8 cellular contexts compared by ENCODE assay signal in the genomic region with DNA sequence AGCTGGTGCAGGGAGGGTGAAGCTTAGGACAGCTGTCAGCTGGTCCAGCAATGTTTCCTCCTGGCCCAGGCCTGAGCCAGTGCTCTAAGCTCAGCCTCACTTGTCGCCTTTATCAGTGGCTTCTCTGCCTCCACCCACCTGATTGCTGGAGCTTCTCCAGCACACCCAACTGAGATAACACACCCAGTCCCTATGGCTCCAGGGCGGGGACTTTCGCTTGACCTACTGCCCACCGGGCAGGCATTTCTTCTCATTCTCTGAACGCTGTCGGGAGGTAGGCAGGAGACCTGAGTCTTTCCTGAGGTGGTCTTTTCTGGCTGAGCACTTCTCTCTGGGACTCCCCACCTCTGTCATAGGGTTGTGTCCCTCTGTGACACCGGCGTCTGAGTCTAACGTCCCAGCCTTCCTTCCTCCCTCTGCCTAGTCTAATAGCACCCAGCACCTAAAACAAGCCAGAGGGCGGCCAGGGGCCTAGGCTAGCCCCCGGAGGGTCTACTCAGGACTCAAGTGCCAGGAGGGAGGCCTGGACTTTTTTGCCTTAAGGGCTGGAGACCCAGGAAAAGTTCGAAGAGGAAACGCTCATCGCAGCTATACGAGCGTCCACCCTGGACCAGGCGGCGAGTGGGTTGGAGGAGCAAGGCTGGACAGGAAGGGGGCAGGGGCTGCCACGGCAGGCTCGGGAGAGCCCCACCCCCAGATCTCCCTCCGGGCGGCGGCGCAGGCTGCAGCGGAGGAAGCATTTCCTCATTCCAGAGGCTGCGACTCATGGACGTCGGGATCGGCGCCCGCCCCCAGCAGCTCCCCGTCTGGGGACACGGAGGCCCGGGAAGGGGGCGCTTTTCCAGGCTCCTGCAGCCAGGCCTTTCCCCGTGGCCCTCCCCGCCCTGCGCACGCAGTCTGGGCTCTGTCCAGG. TPM values are rescaled to one million over a fixed set of nuclear protein-coding genes. Genes with fewer than 3 reads are reported as not detected.
DNase-seq lines count a peak whose midpoint lies in the region; ATAC-seq and TF ChIP-seq lines count a peak whose summit lies in the region.

No MANE protein-coding gene starts in this region.

- H3K4me3 Mint-ChIP-seq in progenitor cell of endocrine pancreas (ENCODE audit: low read depth), result peak overlapping the region; percentile 96

- H3K27ac ChIP-seq in OCI-LY7 (ENCODE audit: low read depth, low read length, poor library complexity, severe bottlenecking), result no peak overlapping the region
- H3K27ac ChIP-seq in body of pancreas, result peak overlapping the region; percentile 96 to 100 (median 100)
- peak overlapping the region; percentile 98 for H3K27ac ChIP-seq in hepatocyte

- POLR2A ChIA-PET in OCI-LY7 (lab: Charles Lee), result interaction anchor here (0.6 to 1.3 kb wide), 3 partner anchors 11 to 31 kb away, joined by 3 to 4 read pairs (median 3); a partner anchor contains a TSS

- intact Hi-C loops in OCI-LY7 (cut with micrococcal nuclease; ENCODE audit: unreplicated experiment) (loop anchor here (2.0 kb wide), 1 partner anchor 65 kb away; no protein-coding TSS in a partner anchor), body of pancreas (cut with DNase I) (no loop called here)

- H3K4me1 ChIP-seq in OCI-LY7 (ENCODE audit: insufficient read depth, low read length, poor library complexity, severe bottlenecking), result peaks cover 21% of the 10 kb centered on the region
- H3K4me1 ChIP-seq in body of pancreas, result peaks cover 42% of the 10 kb centered on the region
- peaks cover 18% of the 10 kb centered on the region for H3K4me1 ChIP-seq in hepatocyte (ENCODE audit: insufficient read depth)

- WGBS in body of pancreas, 2 donors, result 2 to 4% methylated on average over 12 to 37 of the region's 39 CpGs
- 2% methylated on average over 32 of the region's 39 CpGs for WGBS in hepatocyte (ENCODE audit: low lambda C conversion rate, missing lambda C conversion rate)

- H4K20me1 ChIP-seq in OCI-LY7 (ENCODE audit: insufficient read depth, low read length) (peaks cover 6% of the 10 kb centered on the region; the same call in 1 of the 2 replicates), hepatocyte (ENCODE audit: insufficient read depth, poor library complexity, severe bottlenecking) (peaks cover 34% of the 10 kb centered on the region)

- H3K36me3 ChIP-seq in OCI-LY7 (ENCODE audit: insufficient read depth, low read length) (peaks cover 34% of the 10 kb centered on the region), body of pancreas (replicated peaks in 1 of 2; ENCODE audit: insufficient read depth in 1 of 2, low read depth in 2 of 2) (peaks cover 6 to 10% of the 10 kb centered on the region in 2 donors), hepatocyte (replicated peaks; ENCODE audit: insufficient read depth, low read depth) (no peaks in the 10 kb centered on the region)

- peak; percentile 9 for ATAC-seq in HG02973 (IDR thresholded peaks at IDR 0.05; ENCODE audit: unreplicated experiment)
- ATAC-seq in body of pancreas, result peak; percentile 81

- no peaks in the 10 kb centered on the region for H3K9me3 Mint-ChIP-seq in progenitor cell of endocrine pancreas (ENCODE audit: low read depth)

- H2AFZ ChIP-seq in OCI-LY7 (ENCODE audit: low read length) (peak overlapping the region; percentile 22; the same call in 1 of the 2 replicates), hepatocyte (peak overlapping the region; percentile 42)

- peak overlapping the region; percentile 93 for H3K4me3 ChIP-seq in OCI-LY7 (ENCODE audit: low read depth, low read length, poor library complexity, severe bottlenecking)
- H3K4me3 ChIP-seq in body of pancreas, result peak overlapping the region; percentile 72 to 83
- peak overlapping the region; percentile 65 for H3K4me3 ChIP-seq in hepatocyte

- DNase-seq in A172 (ENCODE audit: low spot score) (peak; percentile 88), GM04503 (ENCODE audit: low read depth) (peak; percentile 50), OCI-LY7 (ENCODE audit: low spot score) (no peak), body of pancreas (peak; percentile 87 to 91 (median 88)), hepatocyte (ENCODE audit: low spot score) (peak; percentile 97), progenitor cell of endocrine pancreas (ENCODE audit: low spot score, unreplicated experiment) (peak; percentile 73)
- no peak for DNase-seq in activated CD4-positive, CD25-positive, alpha-beta regulatory T cell treated with anti-CD3 and anti-CD28 coated beads, Interleukin-2, amount 50 U/mL, for 72 hours

- H3K36me3 Mint-ChIP-seq in progenitor cell of endocrine pancreas (ENCODE audit: insufficient read depth), result peaks cover 5% of the 10 kb centered on the region

- H3K9me3 ChIP-seq in OCI-LY7 (ENCODE audit: low read length) (no peaks in the 10 kb centered on the region), body of pancreas (no peaks in the 10 kb centered on the region), hepatocyte (ENCODE audit: low read depth) (no peaks in the 10 kb centered on the region)

- TF ChIP-seq CTCF in OCI-LY7 (conservative IDR thresholded peaks at IDR 0.05; ENCODE audit: low read length) (no peak), body of pancreas (IDR thresholded peaks at IDR 0.05) (no peak), hepatocyte (IDR thresholded peaks at IDR 0.05; ENCODE audit: poor library complexity) (no peak), progenitor cell of endocrine pancreas (IDR thresholded peaks at IDR 0.05; ENCODE audit: unreplicated experiment) (no peak)

- peak overlapping the region; percentile 98 for H3K27ac Mint-ChIP-seq in progenitor cell of endocrine pancreas

- TF ChIP-seq POLR2A in body of pancreas (IDR thresholded peaks at IDR 0.05), result no peak

- no peaks in the 10 kb centered on the region for H3K27me3 Mint-ChIP-seq in progenitor cell of endocrine pancreas

- H3K9me2 ChIP-seq in OCI-LY7 (ENCODE audit: insufficient read depth, low read length) (no peaks in the 10 kb centered on the region), hepatocyte (replicated peaks; ENCODE audit: insufficient read depth) (no peaks in the 10 kb centered on the region)

- peaks cover 17% of the 10 kb centered on the region for H3K4me1 Mint-ChIP-seq in progenitor cell of endocrine pancreas (ENCODE audit: low read depth)

- H3K27me3 ChIP-seq in body of pancreas (no peaks in the 10 kb centered on the region), hepatocyte (no peaks in the 10 kb centered on the region)

- H3K79me2 ChIP-seq in OCI-LY7 (ENCODE audit: insufficient read depth, low read depth, low read length) (peaks cover 25% of the 10 kb centered on the region), hepatocyte (peaks cover 58% of the 10 kb centered on the region)

- CTCF ChIA-PET in OCI-LY7 (lab: Charles Lee; ENCODE audit: unreplicated experiment), result no interaction called here

- H3K4me2 ChIP-seq in OCI-LY7 (ENCODE audit: low read length) (peak overlapping the region; percentile 79), hepatocyte (peak overlapping the region; percentile 91)

- BruUV-seq in OCI-LY7 (replicated peaks; lab: Mats Ljungman, UMichigan), result no TSS peak

RNA-seq across cellular contexts. Expression of a gene that starts 0.8 kb away (rescaled TPM):
- 360 and 391 TPM in 2 replicates for total RNA-seq in A172 (2014; rRNA removed; shearing (Covaris generic))
- total RNA-seq in OCI-LY7 (2014; rRNA removed; shearing (Covaris generic)), result 12.4 and 19.8 TPM in 2 replicates
- total RNA-seq in OCI-LY7 (2022) (24.3 and 24.8 TPM in 2 replicates), body of pancreas (10 to 100 TPM; 72.9 to 82.7 TPM), hepatocyte (208 and 218 TPM in 2 replicates), progenitor cell of endocrine pancreas (81.3 and 93.8 TPM in 2 replicates)
- polyA plus RNA-seq in hepatocyte, result 357 and 387 TPM in 2 replicates

RNA-seq across cellular contexts. Expression of a gene that starts 1.0 kb away (rescaled TPM):
- total RNA-seq in A172 (2014; rRNA removed; shearing (Covaris generic)), result 43.4 and 66.8 TPM in 2 replicates
- total RNA-seq in OCI-LY7 (2014; rRNA removed; shearing (Covaris generic)), result 32.5 and 36.0 TPM in 2 replicates
- total RNA-seq in OCI-LY7 (2022), result 53.7 and 54.6 TPM in 2 replicates
- total RNA-seq in body of pancreas, result 1 to 10 TPM; 5.9 to 8.3 TPM
- 40.9 and 42.7 TPM in 2 replicates for total RNA-seq in hepatocyte
- 117 and 130 TPM in 2 replicates for polyA plus RNA-seq in hepatocyte
- total RNA-seq in progenitor cell of endocrine pancreas, result 40.0 and 42.8 TPM in 2 replicates

RNA-seq across cellular contexts. Expression of a gene that starts 28.3 kb away (rescaled TPM):
- total RNA-seq in A172 (2014; rRNA removed; shearing (Covaris generic)), result 32.7 and 35.4 TPM in 2 replicates
- 143 and 150 TPM in 2 replicates for total RNA-seq in OCI-LY7 (2014; rRNA removed; shearing (Covaris generic))
- total RNA-seq in OCI-LY7 (2022) (173 and 195 TPM in 2 replicates), body of pancreas (under 1 TPM; 0.52 to 0.99 TPM), hepatocyte (0.36 TPM in 1 of 2 replicates, not detected in the other), progenitor cell of endocrine pancreas (0.89 and 0.95 TPM in 2 replicates)
- 0.32 TPM in 1 of 2 replicates, not detected in the other for polyA plus RNA-seq in hepatocyte

RNA-seq across cellular contexts. Expression of a gene that starts 31.1 kb away (rescaled TPM):
- total RNA-seq in A172 (2014; rRNA removed; shearing (Covaris generic)), result 36.0 and 37.8 TPM in 2 replicates
- total RNA-seq in OCI-LY7 (2014; rRNA removed; shearing (Covaris generic)), result 5.6 and 6.7 TPM in 2 replicates
- total RNA-seq in OCI-LY7 (2022) (11.9 and 13.6 TPM in 2 replicates), body of pancreas (10 to 100 TPM; 15.8 to 29.3 TPM), hepatocyte (28.1 and 28.7 TPM in 2 replicates), progenitor cell of endocrine pancreas (16.4 and 16.5 TPM in 2 replicates)
- polyA plus RNA-seq in hepatocyte, result 23.7 and 26.0 TPM in 2 replicates

RNA-seq across cellular contexts. Expression of a gene that starts 31.6 kb away (rescaled TPM):
- 27.6 and 33.2 TPM in 2 replicates for total RNA-seq in A172 (2014; rRNA removed; shearing (Covaris generic))
- total RNA-seq in OCI-LY7 (2014; rRNA removed; shearing (Covaris generic)), result 17.0 and 21.4 TPM in 2 replicates
- 15.7 and 16.9 TPM in 2 replicates for total RNA-seq in OCI-LY7 (2022)
- 10 to 100 TPM; 10.4 to 15.2 TPM for total RNA-seq in body of pancreas
- 14.1 and 14.9 TPM in 2 replicates for total RNA-seq in hepatocyte
- 9.1 and 11.2 TPM in 2 replicates for polyA plus RNA-seq in hepatocyte
- 19.2 and 22.0 TPM in 2 replicates for total RNA-seq in progenitor cell of endocrine pancreas

Comparison
In these comparisons a context has a peak if more than half of its experiments do, and no peak if none do; other contexts are left out.
1. DNase-seq: peak in A172 (single experiment), GM04503 (single experiment), body of pancreas (4 of 4), hepatocyte (single experiment) and progenitor cell of endocrine pancreas (single experiment); none in OCI-LY7 (single experiment) and activated CD4-positive, CD25-positive, alpha-beta regulatory T cell treated with anti-CD3 and anti-CD28 coated beads, Interleukin-2, amount 50 U/mL, for 72 hours (single experiment).
2. RNA of a gene that starts 28.3 kb away (total RNA-seq): 143 to 195 TPM in OCI-LY7 and 32.7 to 35.4 TPM in A172; 0.52 to 0.99 TPM in body of pancreas, 0.89 to 0.95 TPM in progenitor cell of endocrine pancreas and 0.36 TPM in hepatocyte; every median in the first group is over 10 times any median in the second.
3. Peak in every context shown above with its lines, with median percentiles within 50 percentile points of each other: H3K4me3 ChIP-seq.